In the genomic region with DNA sequence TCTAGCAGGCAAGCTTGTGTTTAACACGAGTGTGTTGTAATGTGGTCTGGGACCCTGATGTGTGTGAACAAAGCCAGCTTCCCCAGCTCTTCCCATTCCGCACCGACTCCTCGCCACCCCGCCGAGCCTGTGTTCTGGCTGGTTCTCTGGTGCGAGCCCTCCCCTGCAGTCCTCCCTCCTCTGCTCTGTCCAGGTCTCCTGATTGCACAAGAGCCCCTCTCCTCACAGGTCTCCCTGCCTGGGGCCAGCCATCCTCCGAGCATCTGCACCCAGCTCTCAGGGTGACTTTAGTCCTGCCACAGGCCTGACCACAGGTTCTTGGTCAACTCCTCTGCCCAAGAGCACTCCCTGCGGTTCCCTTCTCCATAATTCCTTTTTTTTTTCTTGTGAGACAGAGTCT, we compare ENCODE assay signal across 11 cellular contexts.
"Had no signal": no experiment of that assay in that cellular context is flagged by ENCODE, and none has a peak within 500 bp of the region (broad histone marks: within the 10 kb centered on the region; RNA-seq: fewer than 3 reads in every experiment).

No MANE protein-coding gene starts in this region.

- DNase-seq: activated CD4-positive, alpha-beta T cell treated with anti-CD3 and anti-CD28 coated beads, Interleukin-2, amount 10 ng/mL, durations not matched to agents 24 days and 14 days; activated naive CD4-positive, alpha-beta T cell treated with anti-CD3 and anti-CD28 coated beads, Interleukin-2, amount 50 U/mL, for 16 hours; dermis blood vessel endothelial cell; kidney; left ventricle myocardium superior; mesenchymal stem cell; retina; substantia nigra; WERI-Rb-1 had no signal

- FAIRE-seq: kidney had no signal

- H3K4me3 ChIP-seq: skin epidermis had no signal

- H3K4me1 ChIP-seq: adrenal gland had no signal

- ATAC-seq: left ventricle myocardium superior had no signal

- H3K27me3 ChIP-seq: adrenal gland had no signal

- H3K9me3 ChIP-seq: adrenal gland had no signal

- H3K36me3 ChIP-seq: adrenal gland, WERI-Rb-1 had no signal

- H3K27ac ChIP-seq: skin epidermis, WERI-Rb-1 had no signal
